ENCODE assay signal across 8 cellular contexts in the genomic region with DNA sequence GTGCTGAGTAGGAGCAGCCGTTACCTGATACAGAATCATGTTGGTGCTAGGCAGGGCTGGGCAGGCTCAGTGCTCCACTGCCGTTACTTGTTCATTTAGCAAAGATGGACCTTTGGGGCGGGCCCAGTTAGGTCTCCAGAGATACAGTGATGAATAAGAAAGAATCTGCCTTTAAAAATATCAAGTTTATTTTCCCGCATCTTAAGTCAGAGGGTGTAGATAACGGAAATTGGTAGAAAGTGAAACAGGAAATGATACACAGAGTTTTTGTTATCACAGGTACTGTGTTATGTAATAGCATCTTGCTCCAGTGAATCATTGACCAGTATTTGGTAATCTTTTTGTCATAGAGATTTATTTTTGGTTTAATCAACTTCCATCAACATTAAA. TPM values are rescaled to one million over a fixed set of nuclear protein-coding genes. Genes with fewer than 3 reads are reported as not detected.
A peak's percentile ranks its signal among the peaks of the same experiment; 100 is the strongest.
DNase-seq lines count a peak whose midpoint lies in the region; ATAC-seq and FAIRE-seq lines count a peak whose summit lies in the region.

No MANE protein-coding gene starts in this region.

- peak overlapping the region; percentile 82 for H3K27ac Mint-ChIP-seq in activated CD8-positive, alpha-beta memory T cell treated with anti-CD3 and anti-CD28 coated beads, Interleukin-2, amount 10 ng/mL, durations not matched to agents 7 days and 5 days

- no peaks in the 10 kb centered on the region for H3K9me3 Mint-ChIP-seq in activated CD8-positive, alpha-beta memory T cell treated with anti-CD3 and anti-CD28 coated beads, Interleukin-2, amount 10 ng/mL, durations not matched to agents 7 days and 5 days (ENCODE audit: low read depth)

- CTCF ChIA-PET in activated CD8-positive, alpha-beta memory T cell treated with anti-CD3 and anti-CD28 coated beads, Interleukin-2, amount 10 ng/mL, durations not matched to agents 7 days and 5 days (lab: Charles Lee) = interaction anchor here (1.3 kb wide), 1 partner anchor 15 kb away, joined by 3 read pairs; no protein-coding TSS in a partner anchor

- ATAC-seq in HG03175 (IDR thresholded peaks at IDR 0.05; ENCODE audit: unreplicated experiment) = peak; percentile 48
- ATAC-seq in activated CD8-positive, alpha-beta memory T cell treated with anti-CD3 and anti-CD28 coated beads, Interleukin-2, amount 10 ng/mL, durations not matched to agents 7 days and 5 days = peak; percentile 29
- no peak for ATAC-seq in HG02763 (IDR thresholded peaks at IDR 0.05; ENCODE audit: unreplicated experiment)

- peak overlapping the region; percentile 61 for H3K4me3 Mint-ChIP-seq in activated CD8-positive, alpha-beta memory T cell treated with anti-CD3 and anti-CD28 coated beads, Interleukin-2, amount 10 ng/mL, durations not matched to agents 7 days and 5 days

- peak; percentile 88 for FAIRE-seq in GM19239 (lab: Jason Lieb, UNC)

- H3K27me3 Mint-ChIP-seq in activated CD8-positive, alpha-beta memory T cell treated with anti-CD3 and anti-CD28 coated beads, Interleukin-2, amount 10 ng/mL, durations not matched to agents 7 days and 5 days = no peaks in the 10 kb centered on the region

- DNase-seq in GM19239 (ENCODE audit: insufficient read length, low spot score) (no peak), NCI-H1048 (lab: John Stamatoyannopoulos, UW) (no peak), HCEC 1CT (no peak), NCI-H446 treated with DMSO at 0.1 percent for 48 hours (lab: John Stamatoyannopoulos, UW) (no peak)
- no peak for DNase-seq in activated CD8-positive, alpha-beta memory T cell treated with anti-CD3 and anti-CD28 coated beads, Interleukin-2, amount 10 ng/mL, durations not matched to agents 7 days and 5 days
- DNase-seq in stimulated activated CD4-positive, alpha-beta T cell treated with anti-CD3 and anti-CD28 coated beads, Interleukin-15, amount 100 ng/mL, for 24 hours = peak; percentile 54

- peaks cover 61% of the 10 kb centered on the region for H3K4me1 Mint-ChIP-seq in activated CD8-positive, alpha-beta memory T cell treated with anti-CD3 and anti-CD28 coated beads, Interleukin-2, amount 10 ng/mL, durations not matched to agents 7 days and 5 days

- peaks cover 40% of the 10 kb centered on the region for H3K36me3 Mint-ChIP-seq in activated CD8-positive, alpha-beta memory T cell treated with anti-CD3 and anti-CD28 coated beads, Interleukin-2, amount 10 ng/mL, durations not matched to agents 7 days and 5 days

RNA-seq across cellular contexts. Expression of a gene that starts 5.5 kb away (rescaled TPM):
- total RNA-seq in activated CD8-positive, alpha-beta memory T cell treated with anti-CD3 and anti-CD28 coated beads, Interleukin-2, amount 10 ng/mL, durations not matched to agents 7 days and 5 days = 10 to 100 TPM; 29.2 to 34.0 TPM
